In genomic region chr16:16890964-16891363, GRCh38 we compare ENCODE assay signal across 20 cellular contexts.
"Had no signal": no experiment of that assay in that cellular context is flagged by ENCODE, and none has a peak within 500 bp of the region (broad histone marks: within the 10 kb centered on the region; RNA-seq: fewer than 3 reads in every experiment).

No MANE protein-coding gene starts in this region.

- DNase-seq: activated CD4-positive, alpha-beta T cell treated with anti-CD3 and anti-CD28 coated beads, Interleukin-2, amount 10 ng/mL, durations not matched to agents 7 days and 5 days; activated CD4-positive, CD25-positive, alpha-beta regulatory T cell treated with anti-CD3 and anti-CD28 coated beads, Interleukin-2, amount 50 U/mL, for 72 hours; activated T-cell treated with anti-CD3 and anti-CD28 coated beads, Interleukin-2, amount 50 U/mL, for 24 hours; adrenal gland; central memory CD4-positive, alpha-beta T cell; dermis blood vessel endothelial cell; effector memory CD4-positive, alpha-beta T cell; glutamatergic neuron; hippocampal formation; left ventricle myocardium superior; mammary epithelial cell; nephron progenitor cell; nucleus accumbens; posterior cingulate gyrus; small intestine; stimulated activated CD4-positive, alpha-beta T cell treated with anti-CD3 and anti-CD28 coated beads, Interleukin-2, amount 100 ng/mL, for 24 hours; stimulated activated naive CD8-positive, alpha-beta T cell treated with anti-CD3 and anti-CD28 coated beads, Interleukin-15, amount 100 ng/mL, for 72 hours had no signal

- H3K9me3 ChIP-seq: adrenal gland, ascending aorta, tibial nerve had no signal

- H3K4me3 ChIP-seq: adrenal gland, ascending aorta, tibial nerve had no signal

- H3K36me3 ChIP-seq: adrenal gland, ascending aorta, tibial nerve had no signal

- H3K27ac ChIP-seq: adrenal gland, ascending aorta, tibial nerve, VCaP had no signal

- H3K27me3 ChIP-seq: adrenal gland, ascending aorta, tibial nerve had no signal

- H3K4me1 ChIP-seq: adrenal gland, ascending aorta, tibial nerve had no signal
